In the genomic region with DNA sequence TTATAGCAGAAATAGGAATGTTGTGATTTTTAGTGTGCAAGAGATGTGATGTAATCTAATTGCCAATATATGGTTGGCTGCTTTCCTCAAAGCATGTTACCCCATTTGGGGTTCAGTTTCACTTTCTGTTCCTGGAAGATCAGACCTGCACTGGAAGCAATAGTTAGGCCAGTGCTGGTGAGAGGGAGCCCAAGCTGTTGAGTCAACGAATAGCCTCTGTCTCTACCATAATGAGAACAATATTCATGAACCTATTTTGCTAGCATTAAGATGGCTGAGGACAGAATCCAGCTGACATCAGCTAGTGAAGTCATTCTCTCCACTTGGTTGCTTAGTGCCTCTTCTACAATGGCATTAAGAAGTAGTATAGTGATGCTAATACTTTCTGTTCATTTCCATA, we compare ENCODE assay signal across 11 cellular contexts.
A peak's percentile ranks its signal among the peaks of the same experiment; 100 is the strongest.
DNase-seq lines count a peak whose midpoint lies in the region; ATAC-seq and TF ChIP-seq lines count a peak whose summit lies in the region.
"Had no signal": no experiment of that assay in that cellular context is flagged by ENCODE, and none has a peak within 500 bp of the region (broad histone marks: within the 10 kb centered on the region; RNA-seq: fewer than 3 reads in every experiment).

No MANE protein-coding gene starts in this region.

- no peak for TF ChIP-seq CTCF in CD8-positive, alpha-beta T cell (IDR thresholded peaks at IDR 0.05)
- TF ChIP-seq CTCF in WTC11 (IDR thresholded peaks at IDR 0.05) = no peak

- H3K4me1 ChIP-seq in CD8-positive, alpha-beta T cell (ENCODE audit: insufficient read depth, low read length) = peaks cover 7% of the 10 kb centered on the region
- H3K4me1 ChIP-seq: adrenal gland had no signal

- DNase-seq in CD8-positive, alpha-beta T cell = no peak
- peak; percentile 55 for DNase-seq in M059J (ENCODE audit: low read depth)
- peak; percentile 58 for DNase-seq in fibroblast of peridontal ligament (ENCODE audit: extremely low read depth)
- DNase-seq in GOT3 (lab: John Stamatoyannopoulos, UW) = no peak
- no peak for DNase-seq in NCI-H1930 (lab: John Stamatoyannopoulos, UW)
- DNase-seq in WTC11 (ENCODE audit: low spot score) = no peak
- no peak for DNase-seq in substantia nigra (lab: John Stamatoyannopoulos, UW)
- DNase-seq: adrenal gland, DMS 273 treated with DMSO at 0.1 percent for 48 hours, retina had no signal

- no peaks in the 10 kb centered on the region for H3K36me3 ChIP-seq in CD8-positive, alpha-beta T cell (ENCODE audit: insufficient read depth, low read length)
- H3K36me3 ChIP-seq: adrenal gland had no signal

- POLR2A ChIA-PET in CD8-positive, alpha-beta T cell (lab: Charles Lee) = no interaction called here
- POLR2A ChIA-PET in WTC11 (lab: Charles Lee) = no interaction called here

- peak overlapping the region; percentile 57 for H3K27ac Mint-ChIP-seq in CD8-positive, alpha-beta T cell
- H3K27ac Mint-ChIP-seq in WTC11 = no peak overlapping the region

- intact Hi-C loops in CD8-positive, alpha-beta T cell (cut with DNase I, micrococcal nuclease) = no loop called here

- no peaks in the 10 kb centered on the region for H3K27me3 ChIP-seq in CD8-positive, alpha-beta T cell (ENCODE audit: insufficient read depth, low read length)
- H3K27me3 ChIP-seq: adrenal gland had no signal

- peak overlapping the region; percentile 49 for H3K4me3 Mint-ChIP-seq in CD8-positive, alpha-beta T cell
- H3K4me3 Mint-ChIP-seq in WTC11 = no peak overlapping the region

- peaks cover 21% of the 10 kb centered on the region for H3K4me1 Mint-ChIP-seq in CD8-positive, alpha-beta T cell (ENCODE audit: low read depth)
- peaks cover 8% of the 10 kb centered on the region for H3K4me1 Mint-ChIP-seq in WTC11

- H3K36me3 Mint-ChIP-seq in CD8-positive, alpha-beta T cell = peaks cover 6% of the 10 kb centered on the region
- no peaks in the 10 kb centered on the region for H3K36me3 Mint-ChIP-seq in WTC11

- H3K4me3 ChIP-seq in CD8-positive, alpha-beta T cell (ENCODE audit: low read depth, low read length) = peak overlapping the region; percentile 6
- H3K4me3 ChIP-seq: adrenal gland had no signal

- no peaks in the 10 kb centered on the region for H3K27me3 Mint-ChIP-seq in CD8-positive, alpha-beta T cell (ENCODE audit: low read depth)
- no peaks in the 10 kb centered on the region for H3K27me3 Mint-ChIP-seq in WTC11 (ENCODE audit: low read depth)

- CTCF ChIA-PET in CD8-positive, alpha-beta T cell (lab: Charles Lee) = interaction anchor here (0.6 to 1.4 kb wide), 4 partner anchors 16 to 181 kb away, joined by 3 to 5 read pairs (median 4); no protein-coding TSS in a partner anchor
- CTCF ChIA-PET in WTC11 (lab: Charles Lee) = no interaction called here

- peak; percentile 69 for ATAC-seq in CD8-positive, alpha-beta T cell
- ATAC-seq in GM18909 (IDR thresholded peaks at IDR 0.05; ENCODE audit: poor library complexity, unreplicated experiment) (peak; percentile 92), WTC11 (no peak)

- H3K9me3 Mint-ChIP-seq in CD8-positive, alpha-beta T cell = peaks cover 22% of the 10 kb centered on the region
- H3K9me3 Mint-ChIP-seq in WTC11 = peaks cover 15% of the 10 kb centered on the region

- H3K27ac ChIP-seq in CD8-positive, alpha-beta T cell (ENCODE audit: low read depth, low read length) = no peak overlapping the region
- no peak overlapping the region for H3K27ac ChIP-seq in substantia nigra (ENCODE audit: low read depth, low read length, poor library complexity, severe bottlenecking)
- H3K27ac ChIP-seq: adrenal gland had no signal

- H3K9me3 ChIP-seq in CD8-positive, alpha-beta T cell (ENCODE audit: low read length) = no peaks in the 10 kb centered on the region
- H3K9me3 ChIP-seq: adrenal gland had no signal

TF ChIP-seq in WTC11, 78 proteins besides CTCF, POLR2A, EP300 and RAD21 (continues in another document):
- TF ChIP-seq SMAD3 (CRISPR knock-in tag; IDR thresholded peaks at IDR 0.05; ENCODE audit: borderline replicate concordance) (no peak), ZNF263 (CRISPR knock-in tag; IDR thresholded peaks at IDR 0.05; ENCODE audit: low read depth) (no peak), MYBL2 (CRISPR knock-in tag; IDR thresholded peaks at IDR 0.05) (no peak), HMGA2 (CRISPR knock-in tag; IDR thresholded peaks at IDR 0.05) (no peak), AFF4 (CRISPR knock-in tag; IDR thresholded peaks at IDR 0.05; ENCODE audit: borderline replicate concordance) (no peak), FOXP1 (CRISPR knock-in tag; IDR thresholded peaks at IDR 0.05; ENCODE audit: borderline replicate concordance) (no peak)
- TF ChIP-seq, protein P1, sequence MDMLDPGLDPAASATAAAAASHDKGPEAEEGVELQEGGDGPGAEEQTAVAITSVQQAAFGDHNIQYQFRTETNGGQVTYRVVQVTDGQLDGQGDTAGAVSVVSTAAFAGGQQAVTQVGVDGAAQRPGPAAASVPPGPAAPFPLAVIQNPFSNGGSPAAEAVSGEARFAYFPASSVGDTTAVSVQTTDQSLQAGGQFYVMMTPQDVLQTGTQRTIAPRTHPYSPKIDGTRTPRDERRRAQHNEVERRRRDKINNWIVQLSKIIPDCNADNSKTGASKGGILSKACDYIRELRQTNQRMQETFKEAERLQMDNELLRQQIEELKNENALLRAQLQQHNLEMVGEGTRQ (CRISPR knock-in tag; IDR thresholded peaks at IDR 0.05) = no peak
- TF ChIP-seq, protein P2, sequence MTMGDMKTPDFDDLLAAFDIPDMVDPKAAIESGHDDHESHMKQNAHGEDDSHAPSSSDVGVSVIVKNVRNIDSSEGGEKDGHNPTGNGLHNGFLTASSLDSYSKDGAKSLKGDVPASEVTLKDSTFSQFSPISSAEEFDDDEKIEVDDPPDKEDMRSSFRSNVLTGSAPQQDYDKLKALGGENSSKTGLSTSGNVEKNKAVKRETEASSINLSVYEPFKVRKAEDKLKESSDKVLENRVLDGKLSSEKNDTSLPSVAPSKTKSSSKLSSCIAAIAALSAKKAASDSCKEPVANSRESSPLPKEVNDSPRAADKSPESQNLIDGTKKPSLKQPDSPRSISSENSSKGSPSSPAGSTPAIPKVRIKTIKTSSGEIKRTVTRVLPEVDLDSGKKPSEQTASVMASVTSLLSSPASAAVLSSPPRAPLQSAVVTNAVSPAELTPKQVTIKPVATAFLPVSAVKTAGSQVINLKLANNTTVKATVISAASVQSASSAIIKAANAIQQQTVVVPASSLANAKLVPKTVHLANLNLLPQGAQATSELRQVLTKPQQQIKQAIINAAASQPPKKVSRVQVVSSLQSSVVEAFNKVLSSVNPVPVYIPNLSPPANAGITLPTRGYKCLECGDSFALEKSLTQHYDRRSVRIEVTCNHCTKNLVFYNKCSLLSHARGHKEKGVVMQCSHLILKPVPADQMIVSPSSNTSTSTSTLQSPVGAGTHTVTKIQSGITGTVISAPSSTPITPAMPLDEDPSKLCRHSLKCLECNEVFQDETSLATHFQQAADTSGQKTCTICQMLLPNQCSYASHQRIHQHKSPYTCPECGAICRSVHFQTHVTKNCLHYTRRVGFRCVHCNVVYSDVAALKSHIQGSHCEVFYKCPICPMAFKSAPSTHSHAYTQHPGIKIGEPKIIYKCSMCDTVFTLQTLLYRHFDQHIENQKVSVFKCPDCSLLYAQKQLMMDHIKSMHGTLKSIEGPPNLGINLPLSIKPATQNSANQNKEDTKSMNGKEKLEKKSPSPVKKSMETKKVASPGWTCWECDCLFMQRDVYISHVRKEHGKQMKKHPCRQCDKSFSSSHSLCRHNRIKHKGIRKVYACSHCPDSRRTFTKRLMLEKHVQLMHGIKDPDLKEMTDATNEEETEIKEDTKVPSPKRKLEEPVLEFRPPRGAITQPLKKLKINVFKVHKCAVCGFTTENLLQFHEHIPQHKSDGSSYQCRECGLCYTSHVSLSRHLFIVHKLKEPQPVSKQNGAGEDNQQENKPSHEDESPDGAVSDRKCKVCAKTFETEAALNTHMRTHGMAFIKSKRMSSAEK (CRISPR knock-in tag; IDR thresholded peaks at IDR 0.05; ENCODE audit: borderline replicate concordance) = no peak
- TF ChIP-seq, protein P3, sequence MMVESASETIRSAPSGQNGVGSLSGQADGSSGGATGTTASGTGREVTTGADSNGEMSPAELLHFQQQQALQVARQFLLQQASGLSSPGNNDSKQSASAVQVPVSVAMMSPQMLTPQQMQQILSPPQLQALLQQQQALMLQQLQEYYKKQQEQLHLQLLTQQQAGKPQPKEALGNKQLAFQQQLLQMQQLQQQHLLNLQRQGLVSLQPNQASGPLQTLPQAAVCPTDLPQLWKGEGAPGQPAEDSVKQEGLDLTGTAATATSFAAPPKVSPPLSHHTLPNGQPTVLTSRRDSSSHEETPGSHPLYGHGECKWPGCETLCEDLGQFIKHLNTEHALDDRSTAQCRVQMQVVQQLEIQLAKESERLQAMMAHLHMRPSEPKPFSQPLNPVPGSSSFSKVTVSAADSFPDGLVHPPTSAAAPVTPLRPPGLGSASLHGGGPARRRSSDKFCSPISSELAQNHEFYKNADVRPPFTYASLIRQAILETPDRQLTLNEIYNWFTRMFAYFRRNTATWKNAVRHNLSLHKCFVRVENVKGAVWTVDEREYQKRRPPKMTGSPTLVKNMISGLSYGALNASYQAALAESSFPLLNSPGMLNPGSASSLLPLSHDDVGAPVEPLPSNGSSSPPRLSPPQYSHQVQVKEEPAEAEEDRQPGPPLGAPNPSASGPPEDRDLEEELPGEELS (CRISPR knock-in tag; IDR thresholded peaks at IDR 0.05) = no peak

Comparison
In these comparisons a context has a peak if more than half of its experiments do, and no peak if none do; other contexts are left out.
1. DNase-seq: peak in M059J (single experiment) and fibroblast of peridontal ligament (single experiment); none in CD8-positive, alpha-beta T cell (0 of 7), GOT3 (single experiment), NCI-H1930 (0 of 2), WTC11 (single experiment) and substantia nigra (0 of 49).